ENCODE assay signal across 8 cellular contexts in the genomic region with DNA sequence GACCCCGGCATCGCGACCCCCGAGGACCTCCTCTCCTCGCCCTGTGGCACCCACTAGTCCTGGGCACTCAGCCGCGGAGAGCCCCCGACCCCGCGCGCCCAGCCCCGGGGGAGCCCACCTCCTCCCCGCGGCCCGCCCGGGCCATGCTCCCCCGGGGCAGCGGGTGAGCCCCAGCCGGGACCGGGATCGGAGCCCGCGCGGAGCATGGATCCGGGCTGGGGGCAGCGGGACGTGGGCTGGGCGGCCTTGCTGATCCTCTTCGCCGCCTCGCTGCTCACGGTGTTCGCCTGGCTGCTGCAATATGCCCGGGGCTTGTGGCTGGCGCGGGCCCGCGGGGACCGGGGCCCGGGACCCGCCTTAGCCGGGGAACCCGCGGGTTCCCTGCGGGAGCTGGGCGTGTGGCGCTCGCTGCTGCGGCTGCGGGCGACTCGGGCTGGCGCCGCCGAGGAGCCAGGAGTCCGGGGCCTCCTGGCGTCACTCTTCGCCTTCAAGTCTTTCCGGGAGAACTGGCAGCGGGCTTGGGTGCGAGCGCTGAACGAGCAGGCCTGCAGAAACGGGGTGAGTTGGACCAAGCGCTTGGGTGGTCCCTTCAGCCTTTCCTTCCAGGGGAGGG. TPM values are rescaled to one million over a fixed set of nuclear protein-coding genes. Genes with fewer than 3 reads are reported as not detected.
A peak's percentile ranks its signal among the peaks of the same experiment; 100 is the strongest.
DNase-seq lines count a peak whose midpoint lies in the region; ATAC-seq, FAIRE-seq and TF ChIP-seq lines count a peak whose summit lies in the region.

No MANE protein-coding gene starts in this region.

- H3K4me1 Mint-ChIP-seq in Caco-2 (ENCODE audit: low read depth, unreplicated experiment): peaks cover 25% of the 10 kb centered on the region

- TF ChIP-seq POLR2A in lower leg skin (IDR thresholded peaks at IDR 0.05): no peak
- TF ChIP-seq POLR2A in transverse colon (IDR thresholded peaks at IDR 0.05): peak; percentile 7

- no peaks in the 10 kb centered on the region for H3K9me3 Mint-ChIP-seq in Caco-2 (ENCODE audit: unreplicated experiment)

- H3K4me1 ChIP-seq in Caco-2 (peaks cover 29% of the 10 kb centered on the region), transverse colon (peaks cover 17 to 41% (median 27%) of the 10 kb centered on the region in 4 donors)

- DNase-seq in Caco-2: peak in 1 of 2 experiments; percentile 52
- DNase-seq in HuH-7.5 (ENCODE audit: low spot score): peak; percentile 34
- DNase-seq in bronchial epithelial cell (ENCODE audit: low read depth): no peak
- no peak for DNase-seq in lower leg skin (ENCODE audit: low spot score in 2 of 2)
- no peak for DNase-seq in transverse colon
- no peak for DNase-seq in DMS79 treated with DMSO at 0.1 percent for 48 hours (lab: John Stamatoyannopoulos, UW)
- no peak for DNase-seq in activated CD4-positive, alpha-beta T cell treated with anti-CD3 and anti-CD28 coated beads for 1 hour

- TF ChIP-seq EP300 in transverse colon (IDR thresholded peaks at IDR 0.05; ENCODE audit: low read depth): no peak

- intact Hi-C loops in Caco-2 (cut with micrococcal nuclease; ENCODE audit: unreplicated experiment) (loop anchor here (1.0 to 2.0 kb wide), 3 partner anchors 14 to 90 kb away; a partner anchor contains a TSS), lower leg skin (cut with DNase I; ENCODE audit: low total_unique reads) (loop anchor here (2.0 kb wide), 1 partner anchor 59 kb away; no protein-coding TSS in a partner anchor), transverse colon (cut with DNase I; ENCODE audit: low total_unique reads) (no loop called here)

- H3K4me3 ChIP-seq in Caco-2 (ENCODE audit: low read depth, low read length) (peak overlapping the region; percentile 85), bronchial epithelial cell (ENCODE audit: low read depth, low read length) (peak overlapping the region; percentile 81), lower leg skin (ENCODE audit: low read depth, poor library complexity, severe bottlenecking) (peak overlapping the region; percentile 85), transverse colon (peak overlapping the region; percentile 69 to 99 (median 98))

- TF ChIP-seq CTCF in Caco-2 (IDR thresholded peaks at IDR 0.05; ENCODE audit: insufficient read depth in 1 of 2, low read depth in 1 of 2, low read length in 1 of 2, severe bottlenecking in 1 of 2, unreplicated experiment in 1 of 2): no peak
- TF ChIP-seq CTCF in bronchial epithelial cell (IDR thresholded peaks at IDR 0.05; ENCODE audit: insufficient read depth, low read length, severe bottlenecking): no peak
- no peak for TF ChIP-seq CTCF in lower leg skin (IDR thresholded peaks at IDR 0.05)
- no peak for TF ChIP-seq CTCF in transverse colon (IDR thresholded peaks at IDR 0.05)

- peak overlapping the region; percentile 79 for H3K4me3 Mint-ChIP-seq in Caco-2 (ENCODE audit: unreplicated experiment)

- CTCF ChIA-PET in Caco-2 (lab: Charles Lee): interaction anchor here (0.6 to 1.8 kb wide), 7 partner anchors 13 to 98 kb away, joined by 3 to 10 read pairs (median 3); a partner anchor contains a TSS

- peak; percentile 12 for ATAC-seq in GM21367 (IDR thresholded peaks at IDR 0.05; ENCODE audit: unreplicated experiment)

- no TSS peak for BruUV-seq in Caco-2 (replicated peaks; lab: Mats Ljungman, UMichigan)

- no peaks in the 10 kb centered on the region for H3K27me3 ChIP-seq in Caco-2 (replicated peaks; ENCODE audit: control insufficient read depth, insufficient read depth, low read length)
- no peaks in the 10 kb centered on the region for H3K27me3 ChIP-seq in bronchial epithelial cell (ENCODE audit: control insufficient read depth, insufficient read depth, low read length)
- no peaks in the 10 kb centered on the region for H3K27me3 ChIP-seq in transverse colon

- H3K36me3 ChIP-seq in Caco-2 (ENCODE audit: control insufficient read depth, insufficient read depth, low read length) (0 out of 2 replicates have a peak, but pooled peaks cover 2% of the 10 kb centered on the region), bronchial epithelial cell (ENCODE audit: control insufficient read depth, insufficient read depth, low read length) (peaks cover 8% of the 10 kb centered on the region), transverse colon (peaks cover 0 to 16% (median 0%) of the 10 kb centered on the region in 4 donors)

- 1% methylated on average over 33 to 39 of the region's 65 CpGs for WGBS in lower leg skin, 2 donors
- WGBS in transverse colon (ENCODE audit: low coverage in 1 of 2), 2 donors: 2% methylated on average over 16 of the region's 65 CpGs; no CpG with 5 or more reads in 1 of the 2 donors

- no peak for FAIRE-seq in bronchial epithelial cell (lab: Jason Lieb, UNC)

- H3K9me3 ChIP-seq in Caco-2 (no peaks in the 10 kb centered on the region), transverse colon (no peaks in the 10 kb centered on the region)

- H3K27ac Mint-ChIP-seq in Caco-2 (ENCODE audit: unreplicated experiment): peak overlapping the region; percentile 27

- H3K27me3 Mint-ChIP-seq in Caco-2 (ENCODE audit: insufficient read depth, unreplicated experiment): no peaks in the 10 kb centered on the region

- in situ Hi-C loops in transverse colon (cut with MboI; ENCODE audit: low pct_ligation_motif_present in 1 of 4, low pct_unique_long_range_greater_than_20kb in 1 of 4, low sequenced_read_pairs in 3 of 4): no loop called here

- H3K36me3 Mint-ChIP-seq in Caco-2 (ENCODE audit: insufficient read depth, unreplicated experiment): peaks cover 34% of the 10 kb centered on the region

- POLR2A ChIA-PET in Caco-2 (lab: Charles Lee): interaction anchor here (1.0 to 1.9 kb wide), 7 partner anchors 11 to 40 kb away, joined by 3 to 29 read pairs (median 13); a partner anchor contains a TSS

- peak overlapping the region; percentile 86 to 93 (median 90) for H3K27ac ChIP-seq in transverse colon

RNA-seq across cellular contexts. Expression of a gene that starts 0.5 kb away (rescaled TPM):
- total RNA-seq in Caco-2 (2022) (14.7 and 15.4 TPM in 2 replicates), bronchial epithelial cell (1.3 and 2.3 TPM in 2 replicates), lower leg skin (10 to 100 TPM; 16.8 to 27.2 (median 22.6) TPM), transverse colon (10 to 100 TPM; 11.5 to 56.9 (median 32.7) TPM)

RNA-seq across cellular contexts. Expression of a gene that starts 6.0 kb away (rescaled TPM):
- 117 and 119 TPM in 2 replicates for total RNA-seq in Caco-2 (2022)
- 9.5 and 12.1 TPM in 2 replicates for total RNA-seq in bronchial epithelial cell
- total RNA-seq in lower leg skin: 10 to 100 TPM; 18.9 to 46.9 (median 27.5) TPM
- total RNA-seq in transverse colon: 10 to 100 TPM in 3 of 4 donors, 1 to 10 TPM in 1; 4.5 to 63.9 (median 26.3) TPM

RNA-seq across cellular contexts. Expression of a gene that starts 13.7 kb away (rescaled TPM):
- total RNA-seq in Caco-2 (2022) (61.6 and 65.2 TPM in 2 replicates), bronchial epithelial cell (12.4 TPM in 2 replicates), lower leg skin (10 to 100 TPM; 15.0 to 39.6 (median 31.2) TPM), transverse colon (10 to 100 TPM; 20.7 to 63.6 (median 48.2) TPM)

RNA-seq across cellular contexts. Expression of a gene that starts 23.0 kb away (rescaled TPM):
- total RNA-seq in Caco-2 (2022): 94.9 and 95.7 TPM in 2 replicates
- 6.3 and 10.0 TPM in 2 replicates for total RNA-seq in bronchial epithelial cell
- total RNA-seq in lower leg skin: 10 to 100 TPM in 3 of 4 donors, 1 to 10 TPM in 1; 8.8 to 11.9 (median 11.1) TPM
- total RNA-seq in transverse colon: 100 to 1,000 TPM in 1 of 4 donors, 10 to 100 TPM in 2, not detected in 1; 10.8 to 353 (median 21.3) TPM

RNA-seq across cellular contexts. Expression of a gene that starts 40.0 kb away (rescaled TPM):
- 43.2 and 47.7 TPM in 2 replicates for total RNA-seq in Caco-2 (2022)
- total RNA-seq in bronchial epithelial cell: 24.5 and 27.0 TPM in 2 replicates
- total RNA-seq in lower leg skin: 10 to 100 TPM; 30.2 to 44.1 (median 41.3) TPM
- 100 to 1,000 TPM in 1 of 4 donors, 10 to 100 TPM in 3; 19.8 to 122 (median 31.2) TPM for total RNA-seq in transverse colon
